18 cellular contexts compared by ENCODE assay signal in the genomic region with DNA sequence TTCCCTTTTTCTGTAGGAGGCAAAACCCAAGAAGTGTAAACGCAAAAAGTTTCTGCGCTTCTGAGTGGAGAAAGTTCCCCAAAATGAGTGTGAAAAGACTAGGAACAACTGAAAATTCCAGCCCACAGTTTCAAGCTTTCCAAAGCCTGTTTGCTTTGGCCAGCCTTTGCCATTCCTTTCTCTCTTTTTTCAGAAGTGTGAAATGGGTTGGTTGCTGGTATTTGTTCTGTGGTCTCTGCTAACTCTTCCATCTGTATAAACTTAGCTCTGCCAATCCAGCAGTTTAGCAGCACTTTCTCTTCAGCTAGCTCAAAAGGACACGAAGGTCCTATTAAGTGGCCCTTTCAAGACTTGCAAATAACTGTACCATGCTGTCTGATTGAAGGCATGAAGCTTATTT.
DNase-seq lines count a peak whose midpoint lies in the region; ATAC-seq and TF ChIP-seq lines count a peak whose summit lies in the region.
"Had no signal": no experiment of that assay in that cellular context is flagged by ENCODE, and none has a peak within 500 bp of the region (broad histone marks: within the 10 kb centered on the region; RNA-seq: fewer than 3 reads in every experiment).

No MANE protein-coding gene starts in this region.

- H3K4me3 ChIP-seq in heart left ventricle (no peak overlapping the region), SJCRH30 (no peak overlapping the region)

- ATAC-seq in WTC11 (no peak), heart left ventricle (peak; percentile 49 to 71 (median 62)), HG03571 (IDR thresholded peaks at IDR 0.05; ENCODE audit: unreplicated experiment) (no peak)
- ATAC-seq: foreskin keratinocyte had no signal

- H3K36me3 Mint-ChIP-seq in WTC11 (no peaks in the 10 kb centered on the region), osteocyte (ENCODE audit: unreplicated experiment) (no peaks in the 10 kb centered on the region)

- peaks cover 0 to 3% (median 0%) of the 10 kb centered on the region in 9 donors for H3K27me3 ChIP-seq in heart left ventricle
- peaks cover 8% of the 10 kb centered on the region for H3K27me3 ChIP-seq in SJCRH30
- H3K27me3 ChIP-seq: foreskin keratinocyte had no signal

- H3K36me3 ChIP-seq in heart left ventricle (no peaks in the 10 kb centered on the region), SJCRH30 (no peaks in the 10 kb centered on the region)

- H3K27ac Mint-ChIP-seq in WTC11, result peak overlapping the region; percentile 68; the same call in 1 of the 2 replicates
- H3K27ac Mint-ChIP-seq in osteocyte (ENCODE audit: unreplicated experiment), result peak overlapping the region; percentile 84
- H3K27ac Mint-ChIP-seq: activated CD4-positive, alpha-beta T cell treated with anti-CD3 and anti-CD28 coated beads, Interleukin-2, amount 10 ng/mL, durations not matched to agents 7 days and 5 days had no signal

- H3K4me3 Mint-ChIP-seq in WTC11 (no peak overlapping the region), osteocyte (ENCODE audit: unreplicated experiment) (no peak overlapping the region)
- H3K4me3 Mint-ChIP-seq: activated CD4-positive, alpha-beta T cell treated with anti-CD3 and anti-CD28 coated beads, Interleukin-2, amount 10 ng/mL, durations not matched to agents 7 days and 5 days had no signal

- DNase-seq in Ammon's horn (ENCODE audit: low spot score) (peak; percentile 5), WTC11 (ENCODE audit: low spot score) (no peak), heart left ventricle (peak in 2 of 5 donors; percentile 15 to 28), osteocyte (ENCODE audit: extremely low spot score, unreplicated experiment) (no peak), SJCRH30 (no peak), NCI-H128 (lab: John Stamatoyannopoulos, UW; ENCODE audit: unreplicated experiment) (no peak), activated gamma-delta T cell (lab: John Stamatoyannopoulos, UW) (no peak)
- DNase-seq: activated CD4-positive, alpha-beta T cell treated with anti-CD3 and anti-CD28 coated beads, Interleukin-2, amount 10 ng/mL, durations not matched to agents 7 days and 5 days; activated naive CD4-positive, alpha-beta T cell treated with anti-CD3 and anti-CD28 coated beads, Interleukin-2, amount 50 U/mL, for 16 hours; activated T-cell treated with anti-CD3 and anti-CD28 coated beads for 4 hours; Caco-2; caudate nucleus; foreskin keratinocyte; NCI-H187; NCI-H446 treated with DMSO at 0.1 percent for 48 hours; SIG-M5; stimulated activated CD4-positive, alpha-beta T cell treated with anti-CD3 and anti-CD28 coated beads, Interleukin-1b, Interleukin-23, amount 100 ng/mL, for 48 hours had no signal

- H3K4me1 Mint-ChIP-seq in WTC11 (peaks cover 20% of the 10 kb centered on the region), osteocyte (ENCODE audit: unreplicated experiment) (peaks cover 28% of the 10 kb centered on the region)
- H3K4me1 Mint-ChIP-seq: activated CD4-positive, alpha-beta T cell treated with anti-CD3 and anti-CD28 coated beads, Interleukin-2, amount 10 ng/mL, durations not matched to agents 7 days and 5 days had no signal

- TF ChIP-seq CTCF in WTC11 (IDR thresholded peaks at IDR 0.05) (no peak), heart left ventricle (IDR thresholded peaks at IDR 0.05) (no peak), osteocyte (IDR thresholded peaks at IDR 0.05) (no peak)

- CTCF ChIA-PET in WTC11 (lab: Charles Lee), result interaction anchor here (0.9 kb wide), 1 partner anchor 324 kb away, joined by 3 read pairs; no protein-coding TSS in a partner anchor

- intact Hi-C loops in heart left ventricle (cut with DNase I), result no loop called here

- H3K4me1 ChIP-seq in heart left ventricle (peaks cover 0 to 15% (median 0%) of the 10 kb centered on the region in 12 donors), SJCRH30 (no peaks in the 10 kb centered on the region; the same call in 1 of the 2 replicates)
- H3K4me1 ChIP-seq: Caco-2, foreskin keratinocyte had no signal

- WGBS in heart left ventricle, 4 donors, result 47 to 64% (median 54%) methylated on average over 3 of the region's 3 CpGs

- POLR2A ChIA-PET in WTC11 (lab: Charles Lee), result no interaction called here

- H3K9me3 Mint-ChIP-seq in WTC11 (no peaks in the 10 kb centered on the region), osteocyte (ENCODE audit: unreplicated experiment) (no peaks in the 10 kb centered on the region)
- H3K9me3 Mint-ChIP-seq: activated CD4-positive, alpha-beta T cell treated with anti-CD3 and anti-CD28 coated beads, Interleukin-2, amount 10 ng/mL, durations not matched to agents 7 days and 5 days had no signal

- H3K27me3 Mint-ChIP-seq in WTC11 (ENCODE audit: low read depth) (no peaks in the 10 kb centered on the region), osteocyte (ENCODE audit: unreplicated experiment) (peaks cover 12% of the 10 kb centered on the region)
- H3K27me3 Mint-ChIP-seq: activated CD4-positive, alpha-beta T cell treated with anti-CD3 and anti-CD28 coated beads, Interleukin-2, amount 10 ng/mL, durations not matched to agents 7 days and 5 days had no signal

- H3K9me3 ChIP-seq in heart left ventricle, result no peaks in the 10 kb centered on the region
- H3K9me3 ChIP-seq in SJCRH30 (replicated peaks), result no peaks in the 10 kb centered on the region
- H3K9me3 ChIP-seq: Caco-2 had no signal

- H3K27ac ChIP-seq in heart left ventricle (peak overlapping the region in 4 of 12 donors; percentile 10 to 42 (median 24)), SJCRH30 (no peak overlapping the region)
- H3K27ac ChIP-seq: foreskin keratinocyte had no signal

- no peak for TF ChIP-seq POLR2A in heart left ventricle (IDR thresholded peaks at IDR 0.05)

TF ChIP-seq in WTC11, 78 proteins besides CTCF, POLR2A, EP300 and RAD21:
- TF ChIP-seq ETV6 (CRISPR knock-in tag; IDR thresholded peaks at IDR 0.05) (no peak), SOX15 (CRISPR knock-in tag; IDR thresholded peaks at IDR 0.05) (no peak), PRRX2 (CRISPR knock-in tag; IDR thresholded peaks at IDR 0.05) (no peak), ATF1 (CRISPR knock-in tag; IDR thresholded peaks at IDR 0.05) (no peak), OVOL2 (CRISPR knock-in tag; IDR thresholded peaks at IDR 0.05; ENCODE audit: borderline replicate concordance) (no peak), SMAD3 (CRISPR knock-in tag; IDR thresholded peaks at IDR 0.05; ENCODE audit: borderline replicate concordance) (no peak), EMX1 (CRISPR knock-in tag; IDR thresholded peaks at IDR 0.05) (no peak), ESRRA (CRISPR knock-in tag; IDR thresholded peaks at IDR 0.05; ENCODE audit: borderline replicate concordance) (no peak), FOXP1 (CRISPR knock-in tag; IDR thresholded peaks at IDR 0.05; ENCODE audit: borderline replicate concordance) (no peak), ZNF138 (CRISPR knock-in tag; conservative IDR thresholded peaks at IDR 0.05) (no peak), HMGA2 (CRISPR knock-in tag; IDR thresholded peaks at IDR 0.05) (no peak), RORB (CRISPR knock-in tag; IDR thresholded peaks at IDR 0.05) (no peak)
- TF ChIP-seq, protein P1, sequence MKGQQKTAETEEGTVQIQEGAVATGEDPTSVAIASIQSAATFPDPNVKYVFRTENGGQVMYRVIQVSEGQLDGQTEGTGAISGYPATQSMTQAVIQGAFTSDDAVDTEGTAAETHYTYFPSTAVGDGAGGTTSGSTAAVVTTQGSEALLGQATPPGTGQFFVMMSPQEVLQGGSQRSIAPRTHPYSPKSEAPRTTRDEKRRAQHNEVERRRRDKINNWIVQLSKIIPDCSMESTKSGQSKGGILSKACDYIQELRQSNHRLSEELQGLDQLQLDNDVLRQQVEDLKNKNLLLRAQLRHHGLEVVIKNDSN (CRISPR knock-in tag; IDR thresholded peaks at IDR 0.05), result no peak

Comparison
In these comparisons a context has a peak if more than half of its experiments do, and no peak if none do; other contexts are left out.
1. ATAC-seq: peak in heart left ventricle (4 of 4); none in WTC11 (single experiment) and HG03571 (single experiment).